10 cellular contexts compared by ENCODE assay signal in genomic region chr2:237171396-237171795, GRCh38.
DNase-seq lines count a peak whose midpoint lies in the region; ATAC-seq and TF ChIP-seq lines count a peak whose summit lies in the region.
"Had no signal": no experiment of that assay in that cellular context is flagged by ENCODE, and none has a peak within 500 bp of the region (broad histone marks: within the 10 kb centered on the region; RNA-seq: fewer than 3 reads in every experiment).

No MANE protein-coding gene starts in this region.

- H3K27me3 ChIP-seq in heart right ventricle = no peaks in the 10 kb centered on the region
- H3K27me3 ChIP-seq in sigmoid colon = no peaks in the 10 kb centered on the region

- H3K4me1 ChIP-seq in heart right ventricle (peaks cover 0 to 12% (median 0%) of the 10 kb centered on the region in 9 donors), sigmoid colon (peaks cover 0 to 24% (median 21%) of the 10 kb centered on the region in 4 donors)

- TF ChIP-seq CTCF in heart right ventricle (IDR thresholded peaks at IDR 0.05) (peak in 3 of 9 donors; percentile 13 to 39 (median 18)), sigmoid colon (IDR thresholded peaks at IDR 0.05) (peak in 1 of 4 experiments; percentile 13)

- peaks cover 0 to 34% (median 5%) of the 10 kb centered on the region in 11 donors for H3K9me3 ChIP-seq in heart right ventricle
- no peaks in the 10 kb centered on the region for H3K9me3 ChIP-seq in sigmoid colon

- H3K9me3 Mint-ChIP-seq in T-cell = peaks cover 0 to 15% (median 0%) of the 10 kb centered on the region in 3 donors

- TF ChIP-seq EP300 in sigmoid colon (IDR thresholded peaks at IDR 0.05) = no peak

- ATAC-seq in SK-N-SH treated with all-trans-retinoic acid at 6 μM for 48 hours (peak; percentile 96), heart right ventricle (peak; percentile 49 to 89 (median 70)), GM18868 (IDR thresholded peaks at IDR 0.05; ENCODE audit: unreplicated experiment) (no peak), T-cell (replicated peaks in 1 of 4) (no peak)

- H3K27ac Mint-ChIP-seq in T-cell = no peak overlapping the region

- 55 to 64% methylated on average over 8 of the region's 8 CpGs for WGBS in heart right ventricle, 2 donors
- WGBS in sigmoid colon, 2 donors = 62 to 67% methylated on average over 8 of the region's 8 CpGs

- no peak overlapping the region for H3K4me3 ChIP-seq in heart right ventricle
- peak overlapping the region in 3 of 4 donors; percentile 2 to 21 (median 9) for H3K4me3 ChIP-seq in sigmoid colon
- H3K4me3 ChIP-seq: dorsolateral prefrontal cortex had no signal

- DNase-seq in EL (peak; percentile 92), heart right ventricle (no peak), sigmoid colon (peak; percentile 83), NCI-H774 (lab: John Stamatoyannopoulos, UW) (no peak), T-cell (no peak), HUDEP-2 (lab: John Stamatoyannopoulos, UW; ENCODE audit: unreplicated experiment in 76 of 76) (no peak)
- DNase-seq: dorsolateral prefrontal cortex, T-helper 1 cell had no signal

- POLR2A ChIA-PET in T-cell (lab: Charles Lee) = no interaction called here

- H3K4me1 Mint-ChIP-seq in T-cell = no peaks in the 10 kb centered on the region

- H3K36me3 ChIP-seq in heart right ventricle = no peaks in the 10 kb centered on the region
- no peaks in the 10 kb centered on the region for H3K36me3 ChIP-seq in sigmoid colon

- no peak for TF ChIP-seq POLR2A in sigmoid colon (IDR thresholded peaks at IDR 0.05)

- no peak overlapping the region for H3K4me3 Mint-ChIP-seq in T-cell

- CTCF ChIA-PET in T-cell (lab: Charles Lee) = no interaction called here

- H3K36me3 Mint-ChIP-seq in T-cell = no peaks in the 10 kb centered on the region

- intact Hi-C loops in heart right ventricle (cut with DNase I) = loop anchor here in 1 of 10 donors (2.0 kb wide), 1 partner anchor 47 kb away; no protein-coding TSS in a partner anchor
- intact Hi-C loops in sigmoid colon (cut with DNase I) = loop anchor here (2.0 to 5.0 kb wide), 4 partner anchors 126 to 306 kb away; no protein-coding TSS in a partner anchor

- H3K27ac ChIP-seq in heart right ventricle (peak overlapping the region in 8 of 10 donors; percentile 40 to 70 (median 58)), sigmoid colon (peak overlapping the region; percentile 64 to 78 (median 74))

- H3K27me3 Mint-ChIP-seq in T-cell = peaks cover 23 to 33% of the 10 kb centered on the region in 2 donors

TF ChIP-seq in SK-N-SH treated with all-trans-retinoic acid at 6 μM for 48 hours, 23 proteins besides CTCF, POLR2A, EP300 and RAD21:
- TF ChIP-seq ZFP30 (CRISPR knock-in tag; IDR thresholded peaks at IDR 0.05) (no peak), TCF4 (CRISPR knock-in tag; IDR thresholded peaks at IDR 0.05; ENCODE audit: borderline replicate concordance) (no peak), PATZ1 (CRISPR knock-in tag; IDR thresholded peaks at IDR 0.05; ENCODE audit: borderline replicate concordance) (no peak), RARB (CRISPR knock-in tag; IDR thresholded peaks at IDR 0.05) (no peak), BACH2 (CRISPR knock-in tag; IDR thresholded peaks at IDR 0.05; ENCODE audit: borderline replicate concordance) (no peak), ZNF70 (CRISPR knock-in tag; IDR thresholded peaks at IDR 0.05) (no peak), ZNF8 (CRISPR knock-in tag; IDR thresholded peaks at IDR 0.05) (no peak), OSR1 (CRISPR knock-in tag; IDR thresholded peaks at IDR 0.05) (no peak)

Comparison
In these comparisons a context has a peak if more than half of its experiments do, and no peak if none do; other contexts are left out.
1. DNase-seq: peak in EL (single experiment) and sigmoid colon (single experiment); none in heart right ventricle (0 of 2), NCI-H774 (single experiment), T-cell (0 of 34) and HUDEP-2 (0 of 76).
2. ATAC-seq: peak in SK-N-SH treated with all-trans-retinoic acid at 6 μM for 48 hours (single experiment) and heart right ventricle (8 of 8); none in GM18868 (single experiment) and T-cell (0 of 4).
3. H3K4me3 ChIP-seq: peak in sigmoid colon (3 of 4); none in heart right ventricle (0 of 10).